In the genomic region with DNA sequence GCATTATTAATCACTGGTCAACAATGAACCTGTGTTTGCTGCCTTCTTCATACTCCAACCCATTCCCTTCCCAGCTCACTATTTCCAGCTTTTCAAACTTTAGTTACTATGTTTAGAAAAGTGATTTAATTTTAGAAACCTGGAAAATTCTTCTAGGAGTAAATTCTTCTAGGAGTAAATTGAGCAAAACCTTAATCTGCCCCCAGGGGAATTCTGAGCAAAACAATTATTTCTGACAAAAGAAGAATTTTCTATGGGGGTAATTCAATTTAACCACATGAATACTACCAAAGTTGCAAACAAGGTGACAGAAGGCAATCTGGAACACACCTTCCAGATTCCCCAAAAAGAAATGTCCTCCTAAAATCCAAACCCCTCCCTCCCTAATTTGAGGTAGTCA, we compare ENCODE assay signal across 8 cellular contexts. TPM values are rescaled to one million over a fixed set of nuclear protein-coding genes. Genes with fewer than 3 reads are reported as not detected.
DNase-seq lines count a peak whose midpoint lies in the region; ATAC-seq and TF ChIP-seq lines count a peak whose summit lies in the region.

No MANE protein-coding gene starts in this region.

- H3K27ac ChIP-seq in body of pancreas (peak overlapping the region in 3 of 4 donors; percentile 79 to 94 (median 84)), upper lobe of left lung (peak overlapping the region in 3 of 4 donors; percentile 90 to 96 (median 94))

- no peak for TF ChIP-seq EP300 in upper lobe of left lung (IDR thresholded peaks at IDR 0.05)

- peaks cover 8% of the 10 kb centered on the region for H3K4me1 ChIP-seq in body of pancreas
- peaks cover 12 to 51% (median 38%) of the 10 kb centered on the region in 4 donors for H3K4me1 ChIP-seq in upper lobe of left lung

- H3K9me3 Mint-ChIP-seq in activated naive CD4-positive, alpha-beta T cell treated with anti-CD3 and anti-CD28 coated beads for 36 hours: no peaks in the 10 kb centered on the region
- H3K9me3 Mint-ChIP-seq in memory B cell: no peaks in the 10 kb centered on the region

- H3K9me3 ChIP-seq in body of pancreas (no peaks in the 10 kb centered on the region), upper lobe of left lung (no peaks in the 10 kb centered on the region)

- H3K27me3 ChIP-seq in body of pancreas (no peaks in the 10 kb centered on the region), upper lobe of left lung (no peaks in the 10 kb centered on the region)

- ATAC-seq in body of pancreas (no peak), memory B cell (ENCODE audit: low read depth) (no peak), upper lobe of left lung (ENCODE audit: low FRiP score in 2 of 2) (no peak), HG03280 (IDR thresholded peaks at IDR 0.05; ENCODE audit: unreplicated experiment) (no peak)

- no peak for DNase-seq in activated naive CD4-positive, alpha-beta T cell treated with anti-CD3 and anti-CD28 coated beads for 36 hours
- DNase-seq in activated naive CD4-positive, alpha-beta T cell (lab: John Stamatoyannopoulos, UW): no peak
- DNase-seq in body of pancreas: no peak
- DNase-seq in memory B cell (ENCODE audit: low spot score in 2 of 2): no peak
- no peak for DNase-seq in upper lobe of left lung
- no peak for DNase-seq in lower leg skin (ENCODE audit: low spot score in 2 of 2)
- no peak for DNase-seq in OCI-M1 (lab: John Stamatoyannopoulos, UW)

- H3K27me3 Mint-ChIP-seq in activated naive CD4-positive, alpha-beta T cell treated with anti-CD3 and anti-CD28 coated beads for 36 hours (ENCODE audit: low read depth): no peaks in the 10 kb centered on the region
- no peaks in the 10 kb centered on the region for H3K27me3 Mint-ChIP-seq in memory B cell

- H3K4me3 ChIP-seq in body of pancreas (no peak overlapping the region), upper lobe of left lung (peak overlapping the region; percentile 91 to 99 (median 92)), lower leg skin (ENCODE audit: low read depth, poor library complexity, severe bottlenecking) (no peak overlapping the region)

- no peak overlapping the region for H3K27ac Mint-ChIP-seq in activated naive CD4-positive, alpha-beta T cell treated with anti-CD3 and anti-CD28 coated beads for 36 hours
- no peak overlapping the region for H3K27ac Mint-ChIP-seq in memory B cell

- TF ChIP-seq POLR2A in body of pancreas (IDR thresholded peaks at IDR 0.05) (no peak), upper lobe of left lung (IDR thresholded peaks at IDR 0.05) (no peak), lower leg skin (IDR thresholded peaks at IDR 0.05) (no peak)

- peak overlapping the region; percentile 78 for H3K4me3 Mint-ChIP-seq in activated naive CD4-positive, alpha-beta T cell treated with anti-CD3 and anti-CD28 coated beads for 36 hours
- peak overlapping the region; percentile 72 for H3K4me3 Mint-ChIP-seq in memory B cell

- intact Hi-C loops in activated naive CD4-positive, alpha-beta T cell treated with anti-CD3 and anti-CD28 coated beads for 36 hours (cut with micrococcal nuclease): loop anchor here (5.0 kb wide), 1 partner anchor 145 kb away; no protein-coding TSS in a partner anchor
- intact Hi-C loops in body of pancreas (cut with DNase I): no loop called here
- intact Hi-C loops in lower leg skin (cut with DNase I; ENCODE audit: low total_unique reads): no loop called here

- CTCF ChIA-PET in activated naive CD4-positive, alpha-beta T cell treated with anti-CD3 and anti-CD28 coated beads for 36 hours (lab: Charles Lee): interaction anchor here (1.0 to 2.2 kb wide), 5 partner anchors 10 to 68 kb away, joined by 3 to 12 read pairs (median 6); no protein-coding TSS in a partner anchor

- H3K36me3 ChIP-seq in body of pancreas (replicated peaks in 1 of 2; ENCODE audit: insufficient read depth in 1 of 2, low read depth in 2 of 2): no peaks in the 10 kb centered on the region
- no peaks in the 10 kb centered on the region for H3K36me3 ChIP-seq in upper lobe of left lung

- H3K4me1 Mint-ChIP-seq in activated naive CD4-positive, alpha-beta T cell treated with anti-CD3 and anti-CD28 coated beads for 36 hours (ENCODE audit: low read depth): peaks cover 30% of the 10 kb centered on the region
- peaks cover 21% of the 10 kb centered on the region for H3K4me1 Mint-ChIP-seq in memory B cell

- no peaks in the 10 kb centered on the region for H3K36me3 Mint-ChIP-seq in activated naive CD4-positive, alpha-beta T cell treated with anti-CD3 and anti-CD28 coated beads for 36 hours (ENCODE audit: low read depth)
- H3K36me3 Mint-ChIP-seq in memory B cell: peaks cover 3% of the 10 kb centered on the region

- TF ChIP-seq CTCF in body of pancreas (IDR thresholded peaks at IDR 0.05) (no peak), upper lobe of left lung (IDR thresholded peaks at IDR 0.05) (no peak), lower leg skin (IDR thresholded peaks at IDR 0.05) (no peak)

RNA-seq across cellular contexts. Expression of gene LUZP1, which starts 1.8 kb away (rescaled TPM):
- 10 to 100 TPM; 12.6 to 13.7 TPM for total RNA-seq in activated naive CD4-positive, alpha-beta T cell treated with anti-CD3 and anti-CD28 coated beads for 36 hours
- 1 to 10 TPM; 4.6 to 8.0 TPM for total RNA-seq in body of pancreas
- 10 to 100 TPM; 12.6 to 33.0 (median 21.2) TPM for total RNA-seq in upper lobe of left lung
- total RNA-seq in lower leg skin: 10 to 100 TPM; 14.2 to 25.5 (median 19.3) TPM

RNA-seq across cellular contexts. Expression of gene HTR1D, which starts 50.4 kb away (rescaled TPM):
- total RNA-seq in activated naive CD4-positive, alpha-beta T cell treated with anti-CD3 and anti-CD28 coated beads for 36 hours: not detected
- total RNA-seq in body of pancreas (not detected), upper lobe of left lung (under 1 TPM in 3 of 6 donors, not detected in 3; 0.20 to 0.51 (median 0.46) TPM), lower leg skin (not detected)

Comparison
In these comparisons a context has a peak if more than half of its experiments do, and no peak if none do; other contexts are left out.
1. H3K4me3 ChIP-seq: peak in upper lobe of left lung (4 of 4); none in body of pancreas (0 of 2) and lower leg skin (single experiment).